Comparison of ENCODE assay signal across 11 cellular contexts in the genomic region with DNA sequence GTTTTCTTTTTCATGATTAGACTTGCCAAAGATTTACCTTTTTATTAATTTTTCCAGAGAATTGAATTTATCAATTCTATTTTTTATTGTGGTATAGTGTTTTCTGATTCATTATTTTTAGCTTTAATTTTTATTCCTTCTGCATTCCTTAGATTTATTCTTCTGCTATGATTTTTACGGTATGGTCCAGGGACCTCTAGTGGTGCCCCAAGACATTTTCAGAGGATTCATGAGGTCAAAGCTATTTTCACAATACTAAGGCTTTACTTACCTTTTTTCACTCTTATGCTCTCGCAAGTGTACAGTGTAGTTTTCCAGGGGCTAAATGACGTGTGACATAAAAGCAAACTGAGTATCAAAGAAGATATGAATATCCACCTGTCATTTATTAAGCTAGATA. TPM values are rescaled to one million over a fixed set of nuclear protein-coding genes. Genes with fewer than 3 reads are reported as not detected.
DNase-seq lines count a peak whose midpoint lies in the region; ATAC-seq and TF ChIP-seq lines count a peak whose summit lies in the region.
"Had no signal": no experiment of that assay in that cellular context is flagged by ENCODE, and none has a peak within 500 bp of the region (broad histone marks: within the 10 kb centered on the region; RNA-seq: fewer than 3 reads in every experiment).

No MANE protein-coding gene starts in this region.

- H3K27ac ChIP-seq in psoas muscle = no peak overlapping the region

- ATAC-seq in psoas muscle = no peak

- peak; percentile 37 for TF ChIP-seq CTCF in psoas muscle (IDR thresholded peaks at IDR 0.05)

- no peaks in the 10 kb centered on the region for H3K9me3 ChIP-seq in psoas muscle

- intact Hi-C loops in psoas muscle (cut with DNase I) = loop anchor here in 1 of 2 donors (10.0 kb wide), 1 partner anchor 135 kb away; no protein-coding TSS in a partner anchor

- peaks cover 0 to 6% (median 0%) of the 10 kb centered on the region in 3 donors for H3K27me3 ChIP-seq in psoas muscle (ENCODE audit: insufficient read depth in 3 of 3, low read length in 2 of 3)

- H3K36me3 ChIP-seq in psoas muscle (ENCODE audit: insufficient read depth in 1 of 2, low read depth in 1 of 2) = no peaks in the 10 kb centered on the region

- peak; percentile 27 for DNase-seq in DMS 273 (lab: John Stamatoyannopoulos, UW; ENCODE audit: unreplicated experiment)
- DNase-seq in DMS 273 treated with DMSO at 0.1 percent for 48 hours (lab: John Stamatoyannopoulos, UW) = no peak
- DNase-seq in M059J (ENCODE audit: low read depth) = peak; percentile 3
- DNase-seq in dermis blood vessel endothelial cell = peak; percentile 2
- DNase-seq in psoas muscle = no peak
- DNase-seq in DMS153 (lab: John Stamatoyannopoulos, UW) = no peak
- DNase-seq in midbrain (lab: John Stamatoyannopoulos, UW) = no peak
- no peak for DNase-seq in NCI-H226
- DNase-seq: 8988T, aorta had no signal

- WGBS in psoas muscle, 3 donors = 41 to 54% (median 47%) methylated on average over 3 of the region's 3 CpGs

- no peaks in the 10 kb centered on the region for H3K4me1 ChIP-seq in psoas muscle

- no peak overlapping the region for H3K4me3 ChIP-seq in psoas muscle
- H3K4me3 ChIP-seq: lung had no signal

RNA-seq across cellular contexts. Expression of a gene that starts 8.0 kb away (rescaled TPM):
- total RNA-seq in M059J (2014; rRNA removed; shearing (Covaris generic)) = 0.32 TPM in 1 of 2 replicates, not detected in the other
- total RNA-seq in dermis blood vessel endothelial cell (under 0.01 and 0.14 TPM in 2 replicates), psoas muscle (1 to 10 TPM; 1.0 to 2.8 (median 1.4) TPM)
- polyA plus RNA-seq in psoas muscle = under 1 TPM; 0.60 to 0.95 (median 0.83) TPM

Comparison
In these comparisons a context has a peak if more than half of its experiments do, and no peak if none do; other contexts are left out.
1. DNase-seq: peak in DMS 273 (single experiment), M059J (single experiment) and dermis blood vessel endothelial cell (single experiment); none in DMS 273 treated with DMSO at 0.1 percent for 48 hours (single experiment), psoas muscle (0 of 2), DMS153 (single experiment), midbrain (single experiment) and NCI-H226 (single experiment).